Comparison of ENCODE assay signal across 17 cellular contexts in genomic region chr12:6508087-6508486, GRCh38. TPM values are rescaled to one million over a fixed set of nuclear protein-coding genes. Genes with fewer than 3 reads are reported as not detected.
DNase-seq lines count a peak whose midpoint lies in the region; ATAC-seq and TF ChIP-seq lines count a peak whose summit lies in the region.
"Had no signal": no experiment of that assay in that cellular context is flagged by ENCODE, and none has a peak within 500 bp of the region (broad histone marks: within the 10 kb centered on the region; RNA-seq: fewer than 3 reads in every experiment).

No MANE protein-coding gene starts in this region.

- H3K4me1 ChIP-seq in Caco-2 = peaks cover 18% of the 10 kb centered on the region
- peaks cover 18% of the 10 kb centered on the region for H3K4me1 ChIP-seq in RWPE2 (ENCODE audit: insufficient read depth, poor library complexity, severe bottlenecking)
- peaks cover 20% of the 10 kb centered on the region for H3K4me1 ChIP-seq in neural progenitor cell
- H3K4me1 ChIP-seq: left lung, Peyer's patch had no signal

- CTCF ChIA-PET in Caco-2 (lab: Charles Lee) = interaction anchor here (0.9 to 1.9 kb wide), 2 partner anchors 30 to 43 kb away, joined by 3 to 7 read pairs; no protein-coding TSS in a partner anchor

- no peak for DNase-seq in Caco-2
- DNase-seq in RWPE2 (ENCODE audit: low spot score) = no peak
- DNase-seq in neural progenitor cell (ENCODE audit: low spot score) = no peak
- no peak for DNase-seq in foreskin fibroblast
- no peak for DNase-seq in NCI-H2171 treated with DMSO at 0.1 percent for 48 hours (lab: John Stamatoyannopoulos, UW)
- no peak for DNase-seq in NCI-H1092 treated with DMSO at 0.1 percent for 48 hours (lab: John Stamatoyannopoulos, UW)
- DNase-seq: activated effector memory CD4-positive, alpha-beta T cell treated with Interleukin-2 at 50 U/mL for 16 hours; foreskin melanocyte; left lung; NCI-H1105; NCI-H82; Peyer's patch; stimulated activated CD4-positive, alpha-beta T cell treated with anti-CD3 and anti-CD28 coated beads, Interleukin-4, amount 100 ng/mL, for 1 hour; SW 1271 had no signal

- H4K20me1 ChIP-seq in neural progenitor cell (ENCODE audit: low read depth) = peaks cover 4% of the 10 kb centered on the region

- H3K4me3 Mint-ChIP-seq in Caco-2 (ENCODE audit: unreplicated experiment) = no peak overlapping the region
- H3K4me3 Mint-ChIP-seq in neural progenitor cell = no peak overlapping the region

- H3K79me2 ChIP-seq in neural progenitor cell (ENCODE audit: low read depth) = peaks cover 84% of the 10 kb centered on the region

- no TSS peak for BruUV-seq in Caco-2 (replicated peaks; lab: Mats Ljungman, UMichigan)

- H3K27ac Mint-ChIP-seq in Caco-2 (ENCODE audit: unreplicated experiment) (peak overlapping the region; percentile 75), neural progenitor cell (no peak overlapping the region)

- POLR2A ChIA-PET in Caco-2 (lab: Charles Lee) = interaction anchor here (0.7 to 1.6 kb wide), 5 partner anchors 15 to 182 kb away, joined by 3 to 22 read pairs (median 3); partner anchors contain the start of genes GAPDH and MRPL51

- H3K9me3 Mint-ChIP-seq in Caco-2 (ENCODE audit: unreplicated experiment) (no peaks in the 10 kb centered on the region), neural progenitor cell (no peaks in the 10 kb centered on the region)

- no peak overlapping the region for H3K4me3 ChIP-seq in Caco-2 (ENCODE audit: low read depth, low read length)
- no peak overlapping the region for H3K4me3 ChIP-seq in RWPE2 (ENCODE audit: severe bottlenecking)
- H3K4me3 ChIP-seq in neural progenitor cell = no peak overlapping the region
- H3K4me3 ChIP-seq in foreskin fibroblast (ENCODE audit: low read depth in 1 of 2, low read length in 2 of 2) = no peak overlapping the region
- H3K4me3 ChIP-seq: GM12878, left lung, Peyer's patch had no signal

- H3K27me3 Mint-ChIP-seq in Caco-2 (ENCODE audit: insufficient read depth, unreplicated experiment) = no peaks in the 10 kb centered on the region
- no peaks in the 10 kb centered on the region for H3K27me3 Mint-ChIP-seq in neural progenitor cell (ENCODE audit: insufficient read depth, low read depth)

- H3K9me3 ChIP-seq in Caco-2 = no peaks in the 10 kb centered on the region
- H3K9me3 ChIP-seq in RWPE2 (ENCODE audit: severe bottlenecking) = no peaks in the 10 kb centered on the region
- H3K9me3 ChIP-seq in neural progenitor cell (ENCODE audit: low read depth) = no peaks in the 10 kb centered on the region
- H3K9me3 ChIP-seq: left lung, Peyer's patch had no signal

- peaks cover 27% of the 10 kb centered on the region for H3F3A ChIP-seq in neural progenitor cell (ENCODE audit: low read depth)

- no peaks in the 10 kb centered on the region for H3K27me3 ChIP-seq in Caco-2 (replicated peaks; ENCODE audit: control insufficient read depth, insufficient read depth, low read length)
- no peaks in the 10 kb centered on the region for H3K27me3 ChIP-seq in RWPE2 (ENCODE audit: insufficient read depth, poor library complexity, severe bottlenecking)
- no peaks in the 10 kb centered on the region for H3K27me3 ChIP-seq in neural progenitor cell
- H3K27me3 ChIP-seq: left lung, Peyer's patch had no signal

- TF ChIP-seq CTCF in Caco-2 (IDR thresholded peaks at IDR 0.05; ENCODE audit: insufficient read depth in 1 of 2, low read depth in 1 of 2, low read length in 1 of 2, severe bottlenecking in 1 of 2, unreplicated experiment in 1 of 2) (no peak), RWPE2 (IDR thresholded peaks at IDR 0.05; ENCODE audit: poor library complexity, severe bottlenecking) (no peak), neural progenitor cell (IDR thresholded peaks at IDR 0.05) (no peak), foreskin fibroblast (IDR thresholded peaks at IDR 0.05; ENCODE audit: low read depth, low read length) (no peak)

- peak overlapping the region; percentile 39 for H3K4me2 ChIP-seq in neural progenitor cell
- H3K4me2 ChIP-seq: KMS-11 had no signal

- H3K4me1 Mint-ChIP-seq in Caco-2 (ENCODE audit: low read depth, unreplicated experiment) = peaks cover 12% of the 10 kb centered on the region
- H3K4me1 Mint-ChIP-seq in neural progenitor cell = no peaks in the 10 kb centered on the region

- intact Hi-C loops in Caco-2 (cut with micrococcal nuclease; ENCODE audit: unreplicated experiment) = no loop called here

- ATAC-seq in RWPE2 (ENCODE audit: low read depth) = no peak
- ATAC-seq: GM12878, left lung had no signal

- H3K36me3 ChIP-seq in Caco-2 (ENCODE audit: control insufficient read depth, insufficient read depth, low read length) (peaks cover 3% of the 10 kb centered on the region), RWPE2 (ENCODE audit: low read depth) (peaks cover 81% of the 10 kb centered on the region), neural progenitor cell (peaks cover 5% of the 10 kb centered on the region)

- H3K36me3 Mint-ChIP-seq in Caco-2 (ENCODE audit: insufficient read depth, unreplicated experiment) (peaks cover 70% of the 10 kb centered on the region), neural progenitor cell (peaks cover 37% of the 10 kb centered on the region)

- H3K27ac ChIP-seq in RWPE2 (ENCODE audit: poor library complexity, severe bottlenecking) (peak overlapping the region; percentile 70), neural progenitor cell (peak overlapping the region; percentile 81)
- H3K27ac ChIP-seq: HL-60, KMS-11, left lung, Peyer's patch had no signal

- no peak overlapping the region for H2AFZ ChIP-seq in neural progenitor cell (replicated peaks)

- no peak overlapping the region for H3K9ac ChIP-seq in neural progenitor cell
- H3K9ac ChIP-seq: KMS-11 had no signal

RNA-seq across cellular contexts. Expression of gene NCAPD2, which starts 14.2 kb away (rescaled TPM):
- total RNA-seq in Caco-2 (2022) (204 and 218 TPM in 2 replicates), neural progenitor cell (ENCODE audit: low replicate concordance) (113 and 120 TPM in 2 replicates)

RNA-seq across cellular contexts. Expression of gene MRPL51, which starts 15.0 kb away (rescaled TPM):
- total RNA-seq in Caco-2 (2022) (448 and 456 TPM in 2 replicates), neural progenitor cell (ENCODE audit: low replicate concordance) (95.2 and 143 TPM in 2 replicates)

RNA-seq across cellular contexts. Expression of gene GAPDH, which starts 26.2 kb away (rescaled TPM):
- total RNA-seq in Caco-2 (2022) = 4,975 and 5,337 TPM in 2 replicates
- total RNA-seq in neural progenitor cell (ENCODE audit: low replicate concordance) = 3,866 and 6,177 TPM in 2 replicates

RNA-seq across cellular contexts. Expression of gene VAMP1, which starts 37.6 kb away (rescaled TPM):
- 8.4 and 9.7 TPM in 2 replicates for total RNA-seq in Caco-2 (2022)
- 14.3 and 23.1 TPM in 2 replicates for total RNA-seq in neural progenitor cell (ENCODE audit: low replicate concordance)

RNA-seq across cellular contexts. Expression of gene IFFO1, which starts 47.8 kb away (rescaled TPM):
- total RNA-seq in Caco-2 (2022) (0.48 and 0.53 TPM in 2 replicates), neural progenitor cell (ENCODE audit: low replicate concordance) (9.9 and 21.1 TPM in 2 replicates)
